In the genomic region with DNA sequence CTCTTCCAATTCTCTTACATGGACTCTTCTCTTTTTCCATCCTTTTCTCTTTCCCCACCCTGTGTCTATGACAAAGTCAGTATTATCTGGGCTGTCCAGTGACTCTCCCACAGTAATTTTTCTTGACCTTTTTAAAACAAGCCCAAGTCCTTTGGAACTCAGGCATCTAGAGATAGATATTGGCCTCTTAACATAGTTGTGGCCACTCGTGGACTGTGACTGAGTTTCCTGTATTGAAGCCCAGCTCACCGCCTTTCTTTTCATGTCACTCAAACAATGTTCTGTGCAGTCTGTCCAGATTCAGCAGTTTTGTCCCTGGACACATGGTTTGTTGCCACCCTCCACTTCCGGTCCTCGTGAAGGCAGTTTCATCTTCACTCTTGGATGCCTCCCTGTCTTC, we compare ENCODE assay signal across 37 cellular contexts.
"Had no signal": no experiment of that assay in that cellular context is flagged by ENCODE, and none has a peak within 500 bp of the region (broad histone marks: within the 10 kb centered on the region; RNA-seq: fewer than 3 reads in every experiment).

No MANE protein-coding gene starts in this region.

- H3K4me1 Mint-ChIP-seq: activated B cell treated with CpG ODN at 0.5 μM for 24 hours; activated CD4-positive, alpha-beta T cell treated with anti-CD3 and anti-CD28 coated beads, Interleukin-2, amount 10 ng/mL, durations not matched to agents 24 days and 14 days; activated naive CD4-positive, alpha-beta T cell treated with anti-CD3 and anti-CD28 coated beads, Interleukin-2, amount 10 ng/mL, durations not matched to agents 7 days and 5 days; activated naive CD4-positive, alpha-beta T cell treated with anti-CD3 and anti-CD28 coated beads, Interleukin-2, amount 50 U/mL, for 24 hours; activated naive CD8-positive, alpha-beta T cell treated with anti-CD3 and anti-CD28 coated beads, Interleukin-2, amount 10 ng/mL, durations not matched to agents 7 days and 5 days; activated naive CD8-positive, alpha-beta T cell treated with anti-CD3 and anti-CD28 coated beads, Interleukin-2, amount 50 U/mL, for 24 hours; central memory CD8-positive, alpha-beta T cell had no signal

- H3K27ac Mint-ChIP-seq: activated B cell treated with CpG ODN at 0.5 μM for 24 hours; activated CD4-positive, alpha-beta memory T cell treated with anti-CD3 and anti-CD28 coated beads for 36 hours; activated CD4-positive, alpha-beta T cell treated with anti-CD3 and anti-CD28 coated beads, Interleukin-2, amount 10 ng/mL, durations not matched to agents 24 days and 14 days; activated CD8-positive, alpha-beta T cell treated with anti-CD3 and anti-CD28 coated beads for 36 hours; activated naive CD4-positive, alpha-beta T cell treated with anti-CD3 and anti-CD28 coated beads, Interleukin-2, amount 10 ng/mL, durations not matched to agents 7 days and 5 days; activated naive CD4-positive, alpha-beta T cell treated with anti-CD3 and anti-CD28 coated beads, Interleukin-2, amount 50 U/mL, for 24 hours; activated naive CD8-positive, alpha-beta T cell; activated naive CD8-positive, alpha-beta T cell treated with anti-CD3 and anti-CD28 coated beads, Interleukin-2, amount 10 ng/mL, durations not matched to agents 7 days and 5 days; activated naive CD8-positive, alpha-beta T cell treated with anti-CD3 and anti-CD28 coated beads, Interleukin-2, amount 50 U/mL, for 24 hours; activated T-cell treated with anti-CD3 and anti-CD28 coated beads, Interleukin-2, amount 50 U/mL, for 24 hours; activated T-helper 2 cell treated with anti-CD3 and anti-CD28 coated beads, Interferon-gamma antibody, Interleukin-2, Interleukin-4, amounts not matched to agents 10 μg/mL and 5 μg/mL and 100 μg/mL, durations not matched to agents 14 hours and 24 hours and 36 hours; T-helper 1 cell treated with Interleukin-12 subunit alpha and Interleukin-12 subunit beta and Interleukin-4 antibody, amounts not matched to agents 30 μg/mL and 1 μg/mL, for 36 hours; T-helper 2 cell treated with Interferon-gamma antibody and Interleukin-4, amounts not matched to agents 5 μg/mL and 100 μg/mL, for 36 hours had no signal

- H3K4me3 ChIP-seq: ascending aorta, body of pancreas, breast epithelium had no signal

- H3K27me3 Mint-ChIP-seq: activated B cell treated with CpG ODN at 0.5 μM for 24 hours; activated CD4-positive, alpha-beta memory T cell treated with anti-CD3 and anti-CD28 coated beads for 36 hours; activated CD4-positive, alpha-beta T cell treated with anti-CD3 and anti-CD28 coated beads, Interleukin-2, amount 10 ng/mL, durations not matched to agents 24 days and 14 days; activated CD8-positive, alpha-beta T cell treated with anti-CD3 and anti-CD28 coated beads for 36 hours; activated naive CD4-positive, alpha-beta T cell treated with anti-CD3 and anti-CD28 coated beads, Interleukin-2, amount 10 ng/mL, durations not matched to agents 7 days and 5 days; activated naive CD4-positive, alpha-beta T cell treated with anti-CD3 and anti-CD28 coated beads, Interleukin-2, amount 50 U/mL, for 24 hours; activated naive CD8-positive, alpha-beta T cell; activated naive CD8-positive, alpha-beta T cell treated with anti-CD3 and anti-CD28 coated beads, Interleukin-2, amount 10 ng/mL, durations not matched to agents 7 days and 5 days; activated naive CD8-positive, alpha-beta T cell treated with anti-CD3 and anti-CD28 coated beads, Interleukin-2, amount 50 U/mL, for 24 hours; activated T-cell treated with anti-CD3 and anti-CD28 coated beads, Interleukin-2, amount 50 U/mL, for 24 hours; central memory CD8-positive, alpha-beta T cell had no signal

- FAIRE-seq: TTC549 had no signal

- H3K4me1 ChIP-seq: ascending aorta, body of pancreas, breast epithelium had no signal

- ATAC-seq: activated CD8-positive, alpha-beta T cell treated with anti-CD3 and anti-CD28 coated beads for 36 hours; activated naive CD8-positive, alpha-beta T cell treated with anti-CD3 and anti-CD28 coated beads, Interleukin-2, amount 50 U/mL, for 24 hours; body of pancreas had no signal

- H3K36me3 Mint-ChIP-seq: activated CD4-positive, alpha-beta memory T cell treated with anti-CD3 and anti-CD28 coated beads for 36 hours; activated naive CD4-positive, alpha-beta T cell treated with anti-CD3 and anti-CD28 coated beads, Interleukin-2, amount 10 ng/mL, durations not matched to agents 7 days and 5 days; activated naive CD4-positive, alpha-beta T cell treated with anti-CD3 and anti-CD28 coated beads, Interleukin-2, amount 50 U/mL, for 24 hours; activated naive CD8-positive, alpha-beta T cell; activated naive CD8-positive, alpha-beta T cell treated with anti-CD3 and anti-CD28 coated beads, Interleukin-2, amount 10 ng/mL, durations not matched to agents 7 days and 5 days had no signal

- H3K27ac ChIP-seq: ascending aorta, body of pancreas, brain microvascular endothelial cell, breast epithelium, VCaP had no signal

- DNase-seq: activated B cell treated with CpG ODN at 0.5 μM for 24 hours; activated CD4-positive, alpha-beta memory T cell treated with anti-CD3 and anti-CD28 coated beads for 36 hours; activated CD4-positive, alpha-beta T cell treated with anti-CD3 and anti-CD28 coated beads for 4 hours; activated CD4-positive, alpha-beta T cell treated with anti-CD3 and anti-CD28 coated beads, Interleukin-2, amount 10 ng/mL, durations not matched to agents 24 days and 14 days; activated CD4-positive, alpha-beta T cell treated with anti-CD3 and anti-CD28 coated beads, Interleukin-2, amount 50 U/mL, for 1 hour; activated CD4-positive, alpha-beta T cell treated with anti-CD3 and anti-CD28 coated beads, Interleukin-2, amount 50 U/mL, for 4 hours; activated CD4-positive, CD25-positive, alpha-beta regulatory T cell treated with anti-CD3 and anti-CD28 coated beads, Interleukin-2, amount 50 U/mL, for 72 hours; activated CD8-positive, alpha-beta memory T cell treated with anti-CD3 and anti-CD28 coated beads, Interleukin-2, amount 50 U/mL, for 48 hours; activated CD8-positive, alpha-beta T cell treated with anti-CD3 and anti-CD28 coated beads for 36 hours; activated effector memory CD4-positive, alpha-beta T cell treated with Interleukin-2 at 50 U/mL for 16 hours; activated gamma-delta T cell; activated naive CD4-positive, alpha-beta T cell treated with anti-CD3 and anti-CD28 coated beads, Interleukin-2, amount 10 ng/mL, durations not matched to agents 7 days and 5 days; activated naive CD4-positive, alpha-beta T cell treated with Interleukin-2 at 50 U/mL for 16 hours; activated naive CD8-positive, alpha-beta T cell treated with anti-CD3 and anti-CD28 coated beads, Interleukin-2, amount 10 ng/mL, durations not matched to agents 7 days and 5 days; activated naive CD8-positive, alpha-beta T cell treated with anti-CD3 and anti-CD28 coated beads, Interleukin-2, amount 50 U/mL, for 24 hours; activated T-cell treated with anti-CD3 and anti-CD28 coated beads, Interleukin-2, amount 50 U/mL, for 24 hours; activated T-cell treated with anti-CD3 and anti-CD28 coated beads, Interleukin-2, amount 50 U/mL, for 48 hours; amygdala; anterior cingulate cortex; body of pancreas; brain microvascular endothelial cell; caudate nucleus; cerebellar nuclear complex; SW 1271; T-helper 1 cell; T-helper 2 cell; T-helper 9 cell had no signal

- H3K36me3 ChIP-seq: ascending aorta, brain microvascular endothelial cell, breast epithelium had no signal

- H3K4me3 Mint-ChIP-seq: activated B cell treated with CpG ODN at 0.5 μM for 24 hours; activated CD4-positive, alpha-beta memory T cell treated with anti-CD3 and anti-CD28 coated beads for 36 hours; activated CD4-positive, alpha-beta T cell treated with anti-CD3 and anti-CD28 coated beads, Interleukin-2, amount 10 ng/mL, durations not matched to agents 24 days and 14 days; activated CD8-positive, alpha-beta T cell treated with anti-CD3 and anti-CD28 coated beads for 36 hours; activated naive CD4-positive, alpha-beta T cell treated with anti-CD3 and anti-CD28 coated beads, Interleukin-2, amount 10 ng/mL, durations not matched to agents 7 days and 5 days; activated naive CD4-positive, alpha-beta T cell treated with anti-CD3 and anti-CD28 coated beads, Interleukin-2, amount 50 U/mL, for 24 hours; activated naive CD8-positive, alpha-beta T cell; activated naive CD8-positive, alpha-beta T cell treated with anti-CD3 and anti-CD28 coated beads, Interleukin-2, amount 10 ng/mL, durations not matched to agents 7 days and 5 days; activated naive CD8-positive, alpha-beta T cell treated with anti-CD3 and anti-CD28 coated beads, Interleukin-2, amount 50 U/mL, for 24 hours; activated T-cell treated with anti-CD3 and anti-CD28 coated beads, Interleukin-2, amount 50 U/mL, for 24 hours; central memory CD8-positive, alpha-beta T cell; T-helper 1 cell treated with Interleukin-12 subunit alpha and Interleukin-12 subunit beta and Interleukin-4 antibody, amounts not matched to agents 30 μg/mL and 1 μg/mL, for 36 hours; T-helper 2 cell treated with Interferon-gamma antibody and Interleukin-4, amounts not matched to agents 5 μg/mL and 100 μg/mL, for 36 hours had no signal

- H3K9me3 ChIP-seq: ascending aorta, body of pancreas, breast epithelium had no signal

- H3K9me3 Mint-ChIP-seq: activated CD4-positive, alpha-beta T cell treated with anti-CD3 and anti-CD28 coated beads, Interleukin-2, amount 10 ng/mL, durations not matched to agents 24 days and 14 days; activated naive CD4-positive, alpha-beta T cell treated with anti-CD3 and anti-CD28 coated beads, Interleukin-2, amount 10 ng/mL, durations not matched to agents 7 days and 5 days; activated naive CD4-positive, alpha-beta T cell treated with anti-CD3 and anti-CD28 coated beads, Interleukin-2, amount 50 U/mL, for 24 hours; activated naive CD8-positive, alpha-beta T cell treated with anti-CD3 and anti-CD28 coated beads, Interleukin-2, amount 10 ng/mL, durations not matched to agents 7 days and 5 days; activated naive CD8-positive, alpha-beta T cell treated with anti-CD3 and anti-CD28 coated beads, Interleukin-2, amount 50 U/mL, for 24 hours; activated T-cell treated with anti-CD3 and anti-CD28 coated beads, Interleukin-2, amount 50 U/mL, for 24 hours; activated T-helper 2 cell treated with anti-CD3 and anti-CD28 coated beads, Interferon-gamma antibody, Interleukin-2, Interleukin-4, amounts not matched to agents 10 μg/mL and 5 μg/mL and 100 μg/mL, durations not matched to agents 14 hours and 24 hours and 36 hours; T-helper 1 cell treated with Interleukin-12 subunit alpha and Interleukin-12 subunit beta and Interleukin-4 antibody, amounts not matched to agents 30 μg/mL and 1 μg/mL, for 36 hours; T-helper 2 cell treated with Interferon-gamma antibody and Interleukin-4, amounts not matched to agents 5 μg/mL and 100 μg/mL, for 36 hours had no signal

- H3K27me3 ChIP-seq: ascending aorta, body of pancreas, brain microvascular endothelial cell, breast epithelium had no signal
